Comparison of ENCODE assay signal across 1 cellular context in genomic region chr10:103966671-103967432, GRCh38.
TF ChIP-seq lines count a peak whose summit lies in the region.

SLK (plus strand) TSS chr10:103967140; CDS start chr10:103967746, 606 bp downstream.

TF ChIP-seq in HepG2, 621 proteins besides CTCF, POLR2A, EP300 and RAD21 (continued from another document and continues in another):
- TF ChIP-seq MAF1 (CRISPR knock-in tag; IDR thresholded peaks at IDR 0.05; ENCODE audit: borderline replicate concordance) (no peak), CHCHD3 (CRISPR knock-in tag; IDR thresholded peaks at IDR 0.05) (no peak), PREB (CRISPR knock-in tag; IDR thresholded peaks at IDR 0.05) (no peak), KLF13 (CRISPR knock-in tag; IDR thresholded peaks at IDR 0.05) (no peak), ZNF281 (CRISPR knock-in tag; IDR thresholded peaks at IDR 0.05; ENCODE audit: borderline replicate concordance) (no peak), PCBP2 (optimal IDR thresholded peaks at IDR 0.05; ENCODE audit: low read depth, low read length, poor library complexity, severe bottlenecking) (no peak), SNAPC4 (CRISPR knock-in tag; IDR thresholded peaks at IDR 0.05) (no peak), KLF9 (CRISPR knock-in tag; IDR thresholded peaks at IDR 0.05; ENCODE audit: low read depth) (no peak), HINFP (CRISPR knock-in tag; IDR thresholded peaks at IDR 0.05; ENCODE audit: low read depth) (no peak), HNF1A (IDR thresholded peaks at IDR 0.05; ENCODE audit: low read depth) (no peak), HNF1A (CRISPR knock-in tag; IDR thresholded peaks at IDR 0.05; ENCODE audit: borderline replicate concordance) (no peak), NCOR1 (IDR thresholded peaks at IDR 0.05; ENCODE audit: borderline replicate concordance, low read length) (no peak), FOXM1 (CRISPR knock-in tag; IDR thresholded peaks at IDR 0.05) (no peak), HOMEZ (CRISPR knock-in tag; IDR thresholded peaks at IDR 0.05; ENCODE audit: low read depth) (no peak), ZNF136 (CRISPR knock-in tag; IDR thresholded peaks at IDR 0.05; ENCODE audit: low read depth) (no peak), ZNF33B (CRISPR knock-in tag; IDR thresholded peaks at IDR 0.05) (0 out of 2 replicates have a peak, but pooled peaks have one; percentile 36), ATF7-NPFF (CRISPR knock-in tag; IDR thresholded peaks at IDR 0.05; ENCODE audit: low read depth) (no peak), CEBPB (IDR thresholded peaks at IDR 0.05; ENCODE audit: borderline replicate concordance, low read depth, low read length) (no peak), ZNF563 (CRISPR knock-in tag; IDR thresholded peaks at IDR 0.05) (no peak; the same call in 1 of the 2 replicates), SIN3B (IDR thresholded peaks at IDR 0.05; ENCODE audit: low read length) (no peak), POLR2AphosphoS2 (IDR thresholded peaks at IDR 0.05; ENCODE audit: low read depth, low read length) (no peak), ATM (IDR thresholded peaks at IDR 0.05; ENCODE audit: borderline replicate concordance) (no peak), PRDM4 (CRISPR knock-in tag; IDR thresholded peaks at IDR 0.05; ENCODE audit: borderline replicate concordance) (no peak), SKI (IDR thresholded peaks at IDR 0.05; ENCODE audit: partially characterized antibody) (peak; percentile 62), ZNF546 (CRISPR knock-in tag; conservative IDR thresholded peaks at IDR 0.05) (0 out of 2 replicates have a peak, but pooled peaks have one; percentile 82), BORCS8-MEF2B (CRISPR knock-in tag; IDR thresholded peaks at IDR 0.05) (no peak), ZNF121 (CRISPR knock-in tag; IDR thresholded peaks at IDR 0.05) (no peak), GTF3A (CRISPR knock-in tag; conservative IDR thresholded peaks at IDR 0.05) (no peak), ZFYVE20 (CRISPR knock-in tag; IDR thresholded peaks at IDR 0.05; ENCODE audit: borderline replicate concordance, low read depth) (no peak), ZNF556 (CRISPR knock-in tag; IDR thresholded peaks at IDR 0.05; ENCODE audit: borderline replicate concordance) (no peak), ZNF713 (CRISPR knock-in tag; IDR thresholded peaks at IDR 0.05) (no peak), AKAP8 (CRISPR knock-in tag; IDR thresholded peaks at IDR 0.05) (0 out of 2 replicates have a peak, but pooled peaks have one; percentile 42), DMAP1 (CRISPR knock-in tag; IDR thresholded peaks at IDR 0.05) (peak; percentile 38; the same call in 1 of the 2 replicates), ZNF782 (CRISPR knock-in tag; IDR thresholded peaks at IDR 0.05; ENCODE audit: borderline replicate concordance) (no peak), ZBTB7B (CRISPR knock-in tag; IDR thresholded peaks at IDR 0.05) (peak; percentile 49; the same call in 1 of the 2 replicates), ZNF451 (CRISPR knock-in tag; IDR thresholded peaks at IDR 0.05) (no peak; the same call in 1 of the 2 replicates), ZSCAN29 (CRISPR knock-in tag; conservative IDR thresholded peaks at IDR 0.05) (no peak), MTERF4 (CRISPR knock-in tag; IDR thresholded peaks at IDR 0.05) (no peak), SUZ12 (IDR thresholded peaks at IDR 0.05; ENCODE audit: low read depth, low read length) (no peak), CAMTA2 (CRISPR knock-in tag; IDR thresholded peaks at IDR 0.05; ENCODE audit: borderline replicate concordance) (no peak), SOX6 (IDR thresholded peaks at IDR 0.05) (no peak), SOX6 (CRISPR knock-in tag; IDR thresholded peaks at IDR 0.05) (0 out of 2 replicates have a peak, but pooled peaks have one; percentile 19), MXD1 (CRISPR knock-in tag; IDR thresholded peaks at IDR 0.05) (no peak; the same call in 1 of the 2 replicates), MLLT10 (CRISPR knock-in tag; IDR thresholded peaks at IDR 0.05) (no peak), SIX4 (CRISPR knock-in tag; IDR thresholded peaks at IDR 0.05) (no peak)
